In the genomic region with DNA sequence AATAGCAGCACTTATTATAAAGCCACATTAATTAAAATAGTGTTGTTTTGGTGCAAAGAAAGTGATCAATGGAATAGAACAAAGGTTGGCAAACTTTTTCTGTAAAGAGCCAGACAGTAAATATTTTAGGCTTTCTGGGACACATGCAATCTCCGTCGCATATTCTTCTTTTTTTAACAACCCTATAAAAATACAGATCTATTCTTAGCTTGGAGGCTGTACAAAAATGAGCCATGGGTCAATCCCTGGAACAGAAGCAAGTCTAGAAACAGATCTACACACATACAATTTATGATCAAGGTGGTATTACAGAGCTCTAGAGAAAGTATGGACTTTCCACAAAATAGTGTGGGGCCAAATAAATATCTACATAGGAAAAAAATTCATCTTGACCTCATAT, we compare ENCODE assay signal across 1 cellular context.
TF ChIP-seq lines count a peak whose summit lies in the region.

No MANE protein-coding gene starts in this region.

TF ChIP-seq in GM12878, 131 proteins besides CTCF, POLR2A, EP300 and RAD21 (continued from another document):
- TF ChIP-seq, protein P1, sequence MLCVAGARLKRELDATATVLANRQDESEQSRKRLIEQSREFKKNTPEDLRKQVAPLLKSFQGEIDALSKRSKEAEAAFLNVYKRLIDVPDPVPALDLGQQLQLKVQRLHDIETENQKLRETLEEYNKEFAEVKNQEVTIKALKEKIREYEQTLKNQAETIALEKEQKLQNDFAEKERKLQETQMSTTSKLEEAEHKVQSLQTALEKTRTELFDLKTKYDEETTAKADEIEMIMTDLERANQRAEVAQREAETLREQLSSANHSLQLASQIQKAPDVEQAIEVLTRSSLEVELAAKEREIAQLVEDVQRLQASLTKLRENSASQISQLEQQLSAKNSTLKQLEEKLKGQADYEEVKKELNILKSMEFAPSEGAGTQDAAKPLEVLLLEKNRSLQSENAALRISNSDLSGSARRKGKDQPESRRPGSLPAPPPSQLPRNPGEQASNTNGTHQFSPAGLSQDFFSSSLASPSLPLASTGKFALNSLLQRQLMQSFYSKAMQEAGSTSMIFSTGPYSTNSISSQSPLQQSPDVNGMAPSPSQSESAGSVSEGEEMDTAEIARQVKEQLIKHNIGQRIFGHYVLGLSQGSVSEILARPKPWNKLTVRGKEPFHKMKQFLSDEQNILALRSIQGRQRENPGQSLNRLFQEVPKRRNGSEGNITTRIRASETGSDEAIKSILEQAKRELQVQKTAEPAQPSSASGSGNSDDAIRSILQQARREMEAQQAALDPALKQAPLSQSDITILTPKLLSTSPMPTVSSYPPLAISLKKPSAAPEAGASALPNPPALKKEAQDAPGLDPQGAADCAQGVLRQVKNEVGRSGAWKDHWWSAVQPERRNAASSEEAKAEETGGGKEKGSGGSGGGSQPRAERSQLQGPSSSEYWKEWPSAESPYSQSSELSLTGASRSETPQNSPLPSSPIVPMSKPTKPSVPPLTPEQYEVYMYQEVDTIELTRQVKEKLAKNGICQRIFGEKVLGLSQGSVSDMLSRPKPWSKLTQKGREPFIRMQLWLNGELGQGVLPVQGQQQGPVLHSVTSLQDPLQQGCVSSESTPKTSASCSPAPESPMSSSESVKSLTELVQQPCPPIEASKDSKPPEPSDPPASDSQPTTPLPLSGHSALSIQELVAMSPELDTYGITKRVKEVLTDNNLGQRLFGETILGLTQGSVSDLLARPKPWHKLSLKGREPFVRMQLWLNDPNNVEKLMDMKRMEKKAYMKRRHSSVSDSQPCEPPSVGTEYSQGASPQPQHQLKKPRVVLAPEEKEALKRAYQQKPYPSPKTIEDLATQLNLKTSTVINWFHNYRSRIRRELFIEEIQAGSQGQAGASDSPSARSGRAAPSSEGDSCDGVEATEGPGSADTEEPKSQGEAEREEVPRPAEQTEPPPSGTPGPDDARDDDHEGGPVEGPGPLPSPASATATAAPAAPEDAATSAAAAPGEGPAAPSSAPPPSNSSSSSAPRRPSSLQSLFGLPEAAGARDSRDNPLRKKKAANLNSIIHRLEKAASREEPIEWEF (IDR thresholded peaks at IDR 0.05; ENCODE audit: insufficient replicate concordance, low read depth, low read length) = no peak
- TF ChIP-seq, protein P2, sequence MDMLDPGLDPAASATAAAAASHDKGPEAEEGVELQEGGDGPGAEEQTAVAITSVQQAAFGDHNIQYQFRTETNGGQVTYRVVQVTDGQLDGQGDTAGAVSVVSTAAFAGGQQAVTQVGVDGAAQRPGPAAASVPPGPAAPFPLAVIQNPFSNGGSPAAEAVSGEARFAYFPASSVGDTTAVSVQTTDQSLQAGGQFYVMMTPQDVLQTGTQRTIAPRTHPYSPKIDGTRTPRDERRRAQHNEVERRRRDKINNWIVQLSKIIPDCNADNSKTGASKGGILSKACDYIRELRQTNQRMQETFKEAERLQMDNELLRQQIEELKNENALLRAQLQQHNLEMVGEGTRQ (IDR thresholded peaks at IDR 0.05; ENCODE audit: borderline replicate concordance, low read depth, low read length) = no peak
- TF ChIP-seq TCF7 (IDR thresholded peaks at IDR 0.05; ENCODE audit: borderline replicate concordance) (no peak), KAT2A (conservative IDR thresholded peaks at IDR 0.05; ENCODE audit: control insufficient read depth, low read depth, low read length) (no peak), RELA (IDR thresholded peaks at IDR 0.05; ENCODE audit: borderline replicate concordance, partially characterized antibody) (no peak), GATAD2B (conservative IDR thresholded peaks at IDR 0.05; ENCODE audit: low read depth) (no peak), RBBP5 (conservative IDR thresholded peaks at IDR 0.05) (no peak), ZBTB11 (CRISPR knock-in tag; IDR thresholded peaks at IDR 0.05) (no peak), SREBF1 (IDR thresholded peaks at IDR 0.05; ENCODE audit: low read length) (no peak), IKZF2 (IDR thresholded peaks at IDR 0.05) (no peak), KLF5 (IDR thresholded peaks at IDR 0.05; ENCODE audit: partially characterized antibody) (no peak), IKZF1 (conservative IDR thresholded peaks at IDR 0.05) (no peak), HDAC2 (IDR thresholded peaks at IDR 0.05) (no peak)
